ENCODE assay signal across 17 cellular contexts in the genomic region with DNA sequence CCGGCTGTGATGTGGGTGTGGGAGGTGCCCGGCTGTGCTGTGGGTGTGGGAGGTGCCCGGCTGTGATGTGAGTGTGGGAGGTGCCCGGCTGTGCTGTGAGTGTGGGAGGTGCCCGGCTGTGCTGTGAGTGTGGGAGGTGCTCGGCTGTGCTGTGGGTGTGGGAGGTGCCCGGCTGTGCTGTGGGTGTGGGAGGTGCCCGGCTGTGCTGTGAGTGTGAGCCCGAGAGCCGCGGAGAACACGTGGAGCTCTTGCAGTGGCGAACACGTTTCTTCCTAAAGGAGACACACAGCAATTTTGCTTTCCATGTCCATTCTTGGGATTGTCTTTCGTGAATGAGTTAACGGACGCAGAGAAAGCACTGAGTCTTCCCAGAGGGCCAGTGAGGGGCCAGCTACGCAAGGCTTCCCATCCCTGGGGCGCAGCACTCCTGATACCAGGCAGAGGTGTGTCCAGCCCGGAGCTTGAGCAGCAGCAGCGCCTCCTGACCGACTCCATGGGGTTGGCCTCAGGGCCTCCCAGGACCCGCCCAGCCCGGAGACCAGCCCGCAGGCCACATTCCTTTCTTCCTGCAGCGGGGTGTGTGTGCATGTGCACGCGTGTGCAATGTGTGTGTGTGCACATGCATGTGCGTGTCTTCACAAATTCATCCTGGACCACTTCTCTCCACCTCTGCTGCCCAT.
DNase-seq lines count a peak whose midpoint lies in the region; ATAC-seq and TF ChIP-seq lines count a peak whose summit lies in the region.
"Had no signal": no experiment of that assay in that cellular context is flagged by ENCODE, and none has a peak within 500 bp of the region (broad histone marks: within the 10 kb centered on the region; RNA-seq: fewer than 3 reads in every experiment).

No MANE protein-coding gene starts in this region.

- peak overlapping the region; percentile 37 for H3K9ac ChIP-seq in HCT116 (ENCODE audit: low read length)

- CTCF ChIA-PET in HCT116 (lab: Charles Lee): no interaction called here

- no peaks in the 10 kb centered on the region for H4K20me1 ChIP-seq in HCT116 (ENCODE audit: insufficient read depth)

- no peaks in the 10 kb centered on the region for H3K9me2 ChIP-seq in HCT116 (ENCODE audit: insufficient read depth)

- POLR2A ChIA-PET in HCT116 (lab: Charles Lee): no interaction called here

- DNase-seq in activated CD8-positive, alpha-beta memory T cell treated with anti-CD3 and anti-CD28 coated beads for 24 hours: peak; percentile 47
- no peak for DNase-seq in activated CD8-positive, alpha-beta memory T cell treated with anti-CD3 and anti-CD28 coated beads, Interleukin-2, amount 50 U/mL, for 4 hours
- DNase-seq in HCT116 (ENCODE audit: low read depth, low spot score): no peak
- DNase-seq in effector CD8-positive, alpha-beta T cell (lab: John Stamatoyannopoulos, UW): peak; percentile 20
- peak; percentile 58 for DNase-seq in posterior vena cava (ENCODE audit: low spot score)
- no peak for DNase-seq in thyroid gland
- no peak for DNase-seq in H7
- DNase-seq: activated naive CD4-positive, alpha-beta T cell treated with Interleukin-2 at 50 U/mL for 16 hours; gastrocnemius medialis; NCI-H1436 had no signal

- intact Hi-C loops in HCT116 (cut with micrococcal nuclease) (loop anchor here (10.0 kb wide), 1 partner anchor 322 kb away; the partner anchor contains the start of gene GLB1L2), posterior vena cava (cut with DNase I) (no loop called here), thyroid gland (cut with DNase I) (no loop called here)

- H3K27me3 ChIP-seq in HCT116 (ENCODE audit: insufficient read depth, low read length) (peaks cover 19% of the 10 kb centered on the region; the same call in 1 of the 2 replicates), thyroid gland (no peaks in the 10 kb centered on the region), H7 (ENCODE audit: control insufficient read depth, insufficient read depth, low read length) (no peaks in the 10 kb centered on the region)
- H3K27me3 ChIP-seq: gastrocnemius medialis, vagina had no signal

- H2AFZ ChIP-seq in HCT116 (ENCODE audit: low read depth, low read length, poor library complexity, severe bottlenecking): peak overlapping the region; percentile 75

- H3K36me3 ChIP-seq in HCT116 (ENCODE audit: control insufficient read depth in 1 of 2, insufficient read depth in 2 of 2, low read length in 2 of 2): no peaks in the 10 kb centered on the region
- H3K36me3 ChIP-seq in thyroid gland: no peaks in the 10 kb centered on the region
- H3K36me3 ChIP-seq in H7 (replicated peaks; ENCODE audit: control insufficient read depth, insufficient read depth, low read length): no peaks in the 10 kb centered on the region
- H3K36me3 ChIP-seq: gastrocnemius medialis, left lung, prostate gland, vagina had no signal

- no peaks in the 10 kb centered on the region for H3K79me2 ChIP-seq in HCT116 (ENCODE audit: insufficient read depth, low read length)

- H3K4me2 ChIP-seq in HCT116 (ENCODE audit: low read length): peak overlapping the region; percentile 74
- H3K4me2 ChIP-seq: A549 had no signal

- no peak for TF ChIP-seq RAD21 in HCT116 (IDR thresholded peaks at IDR 0.05; ENCODE audit: low read depth)

- BruUV-seq in HCT116 (replicated peaks; lab: Mats Ljungman, UMichigan): no TSS peak

- RAD21 ChIA-PET in HCT116 (lab: Charles Lee; ENCODE audit: low non-redundant PET in 1 of 2, low total read pairs in 2 of 2, uncharacterized antibody in 2 of 2, unreplicated experiment in 2 of 2): no interaction called here

- TF ChIP-seq CTCF in HCT116 (IDR thresholded peaks at IDR 0.05 in 2 of 3, conservative IDR thresholded peaks at IDR 0.05 in 1 of 3; ENCODE audit: borderline replicate concordance in 1 of 3, insufficient read depth in 1 of 3, low read depth in 2 of 3, low read length in 2 of 3) (no peak), thyroid gland (IDR thresholded peaks at IDR 0.05) (no peak)

- ATAC-seq in HCT116 (peak; percentile 86), HG03442 (IDR thresholded peaks at IDR 0.05; ENCODE audit: unreplicated experiment) (no peak)
- ATAC-seq: gastrocnemius medialis; left lung; stimulated activated memory B cell treated with anti-CD40 and anti-IgM and Interleukin-4, amounts not matched to agents 10 μg/mL and 1 μg/mL and 100 μg/mL, for 72 hours had no signal

- TF ChIP-seq POLR2A in HCT116 (IDR thresholded peaks at IDR 0.05; ENCODE audit: borderline replicate concordance, extremely low read depth, insufficient read depth, insufficient read length) (no peak), thyroid gland (IDR thresholded peaks at IDR 0.05) (no peak)

- peak overlapping the region; percentile 36 to 42 for H3K4me3 ChIP-seq in HCT116 (replicated peaks in 1 of 2; ENCODE audit: low read depth in 1 of 2, low read length in 2 of 2)
- no peak overlapping the region for H3K4me3 ChIP-seq in thyroid gland (replicated peaks in 1 of 3)
- no peak overlapping the region for H3K4me3 ChIP-seq in H7 (ENCODE audit: insufficient read depth, low read depth, low read length)
- H3K4me3 ChIP-seq: A549, gastrocnemius medialis, left lung, prostate gland, vagina had no signal

- H3K27ac ChIP-seq in HCT116 (ENCODE audit: low read depth, low read length): peak overlapping the region; percentile 49; the same call in 1 of the 2 replicates
- H3K27ac ChIP-seq in thyroid gland: no peak overlapping the region
- H3K27ac ChIP-seq: A549, epithelial cell of prostate, gastrocnemius medialis, left lung, prostate gland, vagina had no signal

- H3K9me3 ChIP-seq in HCT116 (ENCODE audit: control insufficient read depth in 1 of 2, insufficient read depth in 1 of 2, low read depth in 1 of 2, low read length in 2 of 2) (no peaks in the 10 kb centered on the region), thyroid gland (no peaks in the 10 kb centered on the region)
- H3K9me3 ChIP-seq: A549, gastrocnemius medialis, left lung, prostate gland, vagina had no signal

- peaks cover 13 to 15% of the 10 kb centered on the region in 2 experiments; a peak in 3 of 4 replicates for H3K4me1 ChIP-seq in HCT116 (ENCODE audit: control insufficient read depth in 1 of 2, insufficient read depth in 2 of 2, low read length in 2 of 2)
- no peaks in the 10 kb centered on the region for H3K4me1 ChIP-seq in thyroid gland
- H3K4me1 ChIP-seq: A549, gastrocnemius medialis, left lung, prostate gland, vagina had no signal

- 84 to 88% methylated on average over 19 to 23 of the region's 29 CpGs for WGBS in thyroid gland, 2 donors

TF ChIP-seq in HCT116, 20 proteins besides CTCF, POLR2A, EP300 and RAD21:
- TF ChIP-seq ZNF274 (IDR thresholded peaks at IDR 0.05; ENCODE audit: low read depth, low read length) (no peak), SIN3A (IDR thresholded peaks at IDR 0.05; ENCODE audit: low read depth) (no peak), ZFX (IDR thresholded peaks at IDR 0.05) (no peak), EZH2phosphoT487 (IDR thresholded peaks at IDR 0.05; ENCODE audit: borderline replicate concordance) (no peak), ELF1 (IDR thresholded peaks at IDR 0.05; ENCODE audit: borderline replicate concordance, low read depth) (no peak)
- TF ChIP-seq, protein P1, sequence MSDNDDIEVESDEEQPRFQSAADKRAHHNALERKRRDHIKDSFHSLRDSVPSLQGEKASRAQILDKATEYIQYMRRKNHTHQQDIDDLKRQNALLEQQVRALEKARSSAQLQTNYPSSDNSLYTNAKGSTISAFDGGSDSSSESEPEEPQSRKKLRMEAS (IDR thresholded peaks at IDR 0.05): peak; percentile 53
- TF ChIP-seq, protein P2, sequence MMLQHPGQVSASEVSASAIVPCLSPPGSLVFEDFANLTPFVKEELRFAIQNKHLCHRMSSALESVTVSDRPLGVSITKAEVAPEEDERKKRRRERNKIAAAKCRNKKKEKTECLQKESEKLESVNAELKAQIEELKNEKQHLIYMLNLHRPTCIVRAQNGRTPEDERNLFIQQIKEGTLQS (IDR thresholded peaks at IDR 0.05): no peak
TF ChIP-seq in HCT116: peak in this region for 1.

Comparison
In these comparisons a context has a peak if more than half of its experiments do, and no peak if none do; other contexts are left out.
1. DNase-seq: peak in activated CD8-positive, alpha-beta memory T cell treated with anti-CD3 and anti-CD28 coated beads for 24 hours (single experiment), effector CD8-positive, alpha-beta T cell (single experiment) and posterior vena cava (single experiment); none in activated CD8-positive, alpha-beta memory T cell treated with anti-CD3 and anti-CD28 coated beads, Interleukin-2, amount 50 U/mL, for 4 hours (single experiment), HCT116 (single experiment), thyroid gland (0 of 2) and H7 (single experiment).
2. H3K4me3 ChIP-seq: peak in HCT116 (2 of 2); none in thyroid gland (0 of 3) and H7 (single experiment).